In genomic region chr19:39365531-39365930, GRCh38 we compare ENCODE assay signal across 25 cellular contexts. TPM values are rescaled to one million over a fixed set of nuclear protein-coding genes. Genes with fewer than 3 reads are reported as not detected.
DNase-seq lines count a peak whose midpoint lies in the region; ATAC-seq, FAIRE-seq and TF ChIP-seq lines count a peak whose summit lies in the region.
"Had no signal": no experiment of that assay in that cellular context is flagged by ENCODE, and none has a peak within 500 bp of the region (broad histone marks: within the 10 kb centered on the region; RNA-seq: fewer than 3 reads in every experiment).

No MANE protein-coding gene starts in this region.

- H3K4me1 ChIP-seq in A549: no peaks in the 10 kb centered on the region
- peaks cover 45% of the 10 kb centered on the region for H3K4me1 ChIP-seq in psoas muscle

- no peak for TF ChIP-seq EP300 in A549 (IDR thresholded peaks at IDR 0.05)

- intact Hi-C loops in psoas muscle (cut with DNase I): no loop called here

- 98% methylated on average over 1 of the region's 1 CpG for WGBS in A549 (ENCODE audit: missing lambda C conversion rate)
- 77 to 96% (median 85%) methylated on average over 1 of the region's 1 CpG for WGBS in psoas muscle, 3 donors

- ATAC-seq in A549 (no peak), psoas muscle (no peak), HG03469 (IDR thresholded peaks at IDR 0.05; ENCODE audit: unreplicated experiment) (no peak)

- no peak overlapping the region for H3K4me2 ChIP-seq in A549

- DNase-seq in A549 (ENCODE audit: low read depth in 1 of 2, low spot score in 1 of 2) (no peak), psoas muscle (no peak), HUDEP-2 (lab: John Stamatoyannopoulos, UW; ENCODE audit: unreplicated experiment in 76 of 76) (no peak), NAMALWA (ENCODE audit: low spot score) (no peak)
- DNase-seq: Calu3, DMS79 treated with DMSO at 0.1 percent for 48 hours, HCEC 1CT, KG1, NCI-H1092, NCI-H1417 treated with DMSO at 0.1 percent for 48 hours, NCI-H1694 treated with DMSO at 0.1 percent for 48 hours, NCI-H2081, NCI-H226, NCI-H510A, NCI-H69, Peyer's patch, SHP77 treated with DMSO at 0.1 percent for 48 hours had no signal

- FAIRE-seq in A549 (lab: Jason Lieb, UNC): peak; percentile 43
- FAIRE-seq: GM19239, H1, HTR-8/SVneo had no signal

- no peak for TF ChIP-seq RAD21 in A549 (conservative IDR thresholded peaks at IDR 0.05 in 1 of 2, IDR thresholded peaks at IDR 0.05 in 1 of 2)

- TF ChIP-seq POLR2A in A549 (IDR thresholded peaks at IDR 0.05; ENCODE audit: low read length): no peak

- no peak for TF ChIP-seq CTCF in A549 (IDR thresholded peaks at IDR 0.05)
- TF ChIP-seq CTCF in psoas muscle (IDR thresholded peaks at IDR 0.05): no peak

- POLR2A ChIA-PET in A549 (lab: Yijun Ruan, JAX): interaction anchor here (1.7 kb wide), 1 partner anchor 23 kb away, joined by 8 read pairs; the partner anchor contains the start of gene SAMD4B

- CTCF ChIA-PET in A549 (lab: Yijun Ruan, JAX): interaction anchor here (0.9 to 3.3 kb wide), 7 partner anchors 9 to 47 kb away, joined by 3 to 13 read pairs (median 6); partner anchors contain the start of gene PLEKHG2

- H3K27me3 ChIP-seq in psoas muscle (ENCODE audit: insufficient read depth in 3 of 3, low read length in 2 of 3): no peaks in the 10 kb centered on the region
- H3K27me3 ChIP-seq: Peyer's patch had no signal

- H3K4me3 ChIP-seq in A549 (no peak overlapping the region), psoas muscle (no peak overlapping the region)
- H3K4me3 ChIP-seq: Peyer's patch, SK-N-MC had no signal

- H3K27ac ChIP-seq in A549: no peak overlapping the region
- peak overlapping the region; percentile 79 for H3K27ac ChIP-seq in cingulate gyrus (ENCODE audit: low read depth, low read length)
- H3K27ac ChIP-seq in psoas muscle: peak overlapping the region; percentile 76
- H3K27ac ChIP-seq in temporal lobe (ENCODE audit: low read depth, low read length): peak overlapping the region; percentile 98
- H3K27ac ChIP-seq: 22Rv1, SK-N-MC had no signal

- peaks cover 4 to 66% of the 10 kb centered on the region in 2 donors for H3K36me3 ChIP-seq in psoas muscle (ENCODE audit: insufficient read depth in 1 of 2, low read depth in 1 of 2)

- H3K9me3 ChIP-seq in A549 (no peaks in the 10 kb centered on the region), psoas muscle (no peaks in the 10 kb centered on the region)
- H3K9me3 ChIP-seq: Peyer's patch had no signal

TF ChIP-seq in A549, 52 proteins besides CTCF, POLR2A, EP300 and RAD21:
- no peak for TF ChIP-seq HOXA7 (CRISPR knock-in tag; IDR thresholded peaks at IDR 0.05)
- TF ChIP-seq JUN (IDR thresholded peaks at IDR 0.05): no peak
- no peak for TF ChIP-seq E2F6 (IDR thresholded peaks at IDR 0.05; ENCODE audit: borderline replicate concordance, low read depth)
- TF ChIP-seq NPAS2 (CRISPR knock-in tag; IDR thresholded peaks at IDR 0.05; ENCODE audit: borderline replicate concordance): no peak
- no peak for TF ChIP-seq RCOR1 (IDR thresholded peaks at IDR 0.05; ENCODE audit: low read depth, low read length)
- TF ChIP-seq GATA3 (IDR thresholded peaks at IDR 0.05; ENCODE audit: borderline replicate concordance): no peak
- TF ChIP-seq MAZ (IDR thresholded peaks at IDR 0.05; ENCODE audit: borderline replicate concordance, low read depth, low read length): no peak
- TF ChIP-seq CBX2 (IDR thresholded peaks at IDR 0.05; ENCODE audit: borderline replicate concordance, low read depth): no peak
- TF ChIP-seq FOXS1 (CRISPR knock-in tag; IDR thresholded peaks at IDR 0.05): no peak
- TF ChIP-seq CHD2 (IDR thresholded peaks at IDR 0.05; ENCODE audit: low read length, partially characterized antibody): no peak

RNA-seq across cellular contexts. Expression of gene SAMD4B, which starts 23.3 kb away (rescaled TPM):
- polyA plus RNA-seq in A549 (2011; rRNA removed): 82.1 and 101 TPM in 2 replicates
- polyA plus RNA-seq in A549 (2012; cell fraction: cytosol; rRNA removed): 180 and 241 TPM in 2 replicates
- polyA plus RNA-seq in A549 (2012; cell fraction: nucleus; rRNA removed): 350 and 382 TPM in 2 replicates
- polyA plus RNA-seq in A549 (2017; fragmentation: RNase III; extraction: RNeasy Plus Mini Kit Qiagen cat#74134 plus additional on column Dnase treatment): 113 to 118 TPM (median 116 TPM) in 3 replicates
- polyA minus RNA-seq in A549 (2011; rRNA and poly(A)+ RNA removed): 102 and 120 TPM in 2 replicates
- total RNA-seq in psoas muscle: 10 to 100 TPM; 34.7 to 66.4 (median 51.7) TPM
- polyA plus RNA-seq in psoas muscle: 10 to 100 TPM; 42.0 to 97.5 (median 58.4) TPM
- 20.9 TPM for total RNA-seq in temporal lobe

RNA-seq across cellular contexts. Expression of gene PAF1, which starts 25.4 kb away (rescaled TPM):
- polyA plus RNA-seq in A549 (2011; rRNA removed) (73.0 and 103 TPM in 2 replicates), A549 (2017; fragmentation: RNase III; extraction: RNeasy Plus Mini Kit Qiagen cat#74134 plus additional on column Dnase treatment) (89.4 to 110 TPM (median 108 TPM) in 3 replicates), psoas muscle (10 to 100 TPM; 34.1 to 58.0 (median 37.6) TPM)
- 72.7 and 76.5 TPM in 2 replicates for polyA plus RNA-seq in A549 (2012; cell fraction: cytosol; rRNA removed)
- polyA plus RNA-seq in A549 (2012; cell fraction: nucleus; rRNA removed): 133 and 138 TPM in 2 replicates
- 77.6 and 78.1 TPM in 2 replicates for polyA minus RNA-seq in A549 (2011; rRNA and poly(A)+ RNA removed)
- total RNA-seq in psoas muscle (10 to 100 TPM; 33.7 to 38.0 (median 34.6) TPM), temporal lobe (21.6 TPM)

RNA-seq across cellular contexts. Expression of gene MED29, which starts 25.6 kb away (rescaled TPM):
- polyA plus RNA-seq in A549 (2011; rRNA removed) (55.7 and 57.5 TPM in 2 replicates), A549 (2017; fragmentation: RNase III; extraction: RNeasy Plus Mini Kit Qiagen cat#74134 plus additional on column Dnase treatment) (47.7 to 50.7 TPM (median 48.7 TPM) in 3 replicates), psoas muscle (10 to 100 TPM; 25.0 to 51.7 (median 26.9) TPM)
- polyA plus RNA-seq in A549 (2012; cell fraction: cytosol; rRNA removed): 62.4 and 81.8 TPM in 2 replicates
- polyA plus RNA-seq in A549 (2012; cell fraction: nucleus; rRNA removed): 48.3 and 60.2 TPM in 2 replicates
- 48.8 and 57.0 TPM in 2 replicates for polyA minus RNA-seq in A549 (2011; rRNA and poly(A)+ RNA removed)
- total RNA-seq in psoas muscle (10 to 100 TPM; 25.0 to 33.6 (median 30.2) TPM), temporal lobe (16.2 TPM)

RNA-seq across cellular contexts. Expression of gene GMFG, which starts 29.7 kb away (rescaled TPM):
- polyA plus RNA-seq in A549 (2011; rRNA removed) (0.37 TPM in 1 of 2 replicates, not detected in the other), A549 (2017; fragmentation: RNase III; extraction: RNeasy Plus Mini Kit Qiagen cat#74134 plus additional on column Dnase treatment) (0.47 TPM in 1 of 3 replicates, not detected in the others), psoas muscle (10 to 100 TPM in 2 of 3 donors, 1 to 10 TPM in 1; 6.3 to 15.9 (median 10.5) TPM)
- polyA plus RNA-seq in A549 (2012; cell fraction: cytosol; rRNA removed): 0.08 and 0.12 TPM in 2 replicates
- not detected in 2 replicates for polyA plus RNA-seq in A549 (2012; cell fraction: nucleus; rRNA removed)
- polyA minus RNA-seq in A549 (2011; rRNA and poly(A)+ RNA removed): not detected in 2 replicates
- total RNA-seq in psoas muscle (10 to 100 TPM in 2 of 4 donors, 1 to 10 TPM in 2; 7.6 to 13.0 (median 10.9) TPM), temporal lobe (2.0 TPM)
- total RNA-seq: Calu3, H1 had no signal

RNA-seq across cellular contexts. Expression of gene ZFP36, which starts 41.1 kb away (rescaled TPM):
- polyA plus RNA-seq in A549 (2011; rRNA removed) (29.1 and 35.6 TPM in 2 replicates), A549 (2017; fragmentation: RNase III; extraction: RNeasy Plus Mini Kit Qiagen cat#74134 plus additional on column Dnase treatment) (16.5 to 22.1 TPM (median 18.3 TPM) in 3 replicates), psoas muscle (100 to 1,000 TPM in 1 of 3 donors, 10 to 100 TPM in 2; 80.8 to 178 (median 83.3) TPM)
- polyA plus RNA-seq in A549 (2012; cell fraction: cytosol; rRNA removed): 37.1 and 59.9 TPM in 2 replicates
- polyA plus RNA-seq in A549 (2012; cell fraction: nucleus; rRNA removed): 113 and 124 TPM in 2 replicates
- polyA minus RNA-seq in A549 (2011; rRNA and poly(A)+ RNA removed): 13.2 and 18.9 TPM in 2 replicates
- total RNA-seq in psoas muscle (100 to 1,000 TPM in 3 of 4 donors, 10 to 100 TPM in 1; 32.1 to 391 (median 184) TPM), temporal lobe (2.0 TPM)

Comparison
In these comparisons a context has a peak if more than half of its experiments do, and no peak if none do; other contexts are left out.
1. H3K27ac ChIP-seq: peak in cingulate gyrus (single experiment), psoas muscle (single experiment) and temporal lobe (single experiment); none in A549 (0 of 2).